11 cellular contexts compared by ENCODE assay signal in genomic region chr14:69048456-69048855, GRCh38.
DNase-seq lines count a peak whose midpoint lies in the region; ATAC-seq and TF ChIP-seq lines count a peak whose summit lies in the region.
"Had no signal": no experiment of that assay in that cellular context is flagged by ENCODE, and none has a peak within 500 bp of the region (broad histone marks: within the 10 kb centered on the region; RNA-seq: fewer than 3 reads in every experiment).

No MANE protein-coding gene starts in this region.

- H3K27me3 ChIP-seq in right atrium auricular region (no peaks in the 10 kb centered on the region), tibial artery (no peaks in the 10 kb centered on the region)

- ATAC-seq in left cardiac atrium (no peak), HG02970 (IDR thresholded peaks at IDR 0.05; ENCODE audit: low FRiP score, unreplicated experiment) (no peak)

- H3K36me3 ChIP-seq in right atrium auricular region = peaks cover 6% of the 10 kb centered on the region
- peaks cover 0 to 2% (median 2%) of the 10 kb centered on the region in 3 donors for H3K36me3 ChIP-seq in tibial artery

- intact Hi-C loops in left cardiac atrium (cut with DNase I) = no loop called here
- intact Hi-C loops in tibial artery (cut with DNase I; ENCODE audit: low total_unique reads) = no loop called here

- H3K4me3 ChIP-seq in right atrium auricular region = no peak overlapping the region
- no peak overlapping the region for H3K4me3 ChIP-seq in tibial artery

- in situ Hi-C loops in GM13976 (cut with MboI; ENCODE audit: low sequenced_read_pairs, unreplicated experiment) = no loop called here

- DNase-seq in right atrium auricular region (ENCODE audit: low spot score) = no peak
- DNase-seq in left cardiac atrium = no peak
- peak; percentile 34 for DNase-seq in RPMI8226
- peak; percentile 41 to 42 for DNase-seq in erythroblast (lab: John Stamatoyannopoulos, UW)
- no peak for DNase-seq in tibial artery
- DNase-seq in NK-92 (lab: John Stamatoyannopoulos, UW; ENCODE audit: unreplicated experiment) = no peak
- DNase-seq in GM13976 (ENCODE audit: low spot score) = no peak
- DNase-seq: glutamatergic neuron; stimulated activated CD4-positive, alpha-beta T cell treated with anti-CD3 and anti-CD28 coated beads, Interleukin-2, amount 100 ng/mL, for 24 hours had no signal

- no peak for TF ChIP-seq POLR2A in erythroblast (IDR thresholded peaks at IDR 0.05; ENCODE audit: low read length)

- H3K27ac ChIP-seq in right atrium auricular region (peak overlapping the region; percentile 66 to 82), tibial artery (peak overlapping the region; percentile 87 to 91)
- H3K27ac ChIP-seq: VCaP had no signal

- H3K4me1 ChIP-seq in right atrium auricular region (peaks cover 0 to 97% of the 10 kb centered on the region in 2 donors), tibial artery (peaks cover 0 to 93% (median 78%) of the 10 kb centered on the region in 4 donors)

- TF ChIP-seq CTCF in right atrium auricular region (IDR thresholded peaks at IDR 0.05) (no peak), tibial artery (IDR thresholded peaks at IDR 0.05) (no peak), GM13976 (IDR thresholded peaks at IDR 0.05; ENCODE audit: borderline replicate concordance, control extremely low read depth, extremely low read depth, insufficient read depth, missing control alignments) (no peak)

- H3K9me3 ChIP-seq in right atrium auricular region = no peaks in the 10 kb centered on the region
- H3K9me3 ChIP-seq in tibial artery = no peaks in the 10 kb centered on the region

Comparison
In these comparisons a context has a peak if more than half of its experiments do, and no peak if none do; other contexts are left out.
1. DNase-seq: peak in RPMI8226 (single experiment) and erythroblast (2 of 2); none in right atrium auricular region (single experiment), left cardiac atrium (single experiment), tibial artery (0 of 2), NK-92 (single experiment) and GM13976 (single experiment).